21 cellular contexts compared by ENCODE assay signal in genomic region chr22:32672542-32672941, GRCh38.
DNase-seq lines count a peak whose midpoint lies in the region; ATAC-seq lines count a peak whose summit lies in the region.
"Had no signal": no experiment of that assay in that cellular context is flagged by ENCODE, and none has a peak within 500 bp of the region (broad histone marks: within the 10 kb centered on the region; RNA-seq: fewer than 3 reads in every experiment).

No MANE protein-coding gene starts in this region.

- ATAC-seq in stimulated activated naive CD8-positive, alpha-beta T cell treated with anti-CD3 and anti-CD28 coated beads, Interleukin-15, amount 100 ng/mL, for 72 hours: no peak
- ATAC-seq in stimulated activated naive CD8-positive, alpha-beta T cell treated with anti-CD3 and anti-CD28 coated beads, Interleukin-15, Interleukin-2, amounts not matched to agents 100 U/mL and 50 U/mL, for 24 hours: no peak
- no peak for ATAC-seq in HG03097 (IDR thresholded peaks at IDR 0.05; ENCODE audit: low FRiP score, unreplicated experiment)
- ATAC-seq in natural killer cell treated with Interleukin-12 subunit alpha and Interleukin-12 subunit beta and Interleukin-15 and Interleukin-18, amount 100 ng/mL, for 72 hours: no peak
- ATAC-seq: A549 had no signal

- no peak overlapping the region for H2BK15ac ChIP-seq in neuronal stem cell (ENCODE audit: low read length)

- no peak overlapping the region for H2AFZ ChIP-seq in neuronal stem cell (ENCODE audit: low read length)

- no peak overlapping the region for H3K9ac ChIP-seq in neuronal stem cell (ENCODE audit: low read depth, low read length, poor library complexity)

- H3K4ac ChIP-seq in neuronal stem cell (ENCODE audit: low read length): no peak overlapping the region

- no peak overlapping the region for H3K23ac ChIP-seq in neuronal stem cell (ENCODE audit: low read depth, low read length, poor library complexity)

- H4K91ac ChIP-seq in neuronal stem cell (ENCODE audit: low read depth, low read length, poor library complexity): no peak overlapping the region

- no peak overlapping the region for H3K4me3 Mint-ChIP-seq in stimulated activated naive CD8-positive, alpha-beta T cell treated with anti-CD3 and anti-CD28 coated beads, Interleukin-15, amount 100 ng/mL, for 72 hours
- no peak overlapping the region for H3K4me3 Mint-ChIP-seq in natural killer cell treated with Interleukin-12 subunit alpha and Interleukin-12 subunit beta and Interleukin-15 and Interleukin-18, amount 100 ng/mL, for 72 hours
- H3K4me3 Mint-ChIP-seq: CD4-positive, alpha-beta memory T cell; HFFc6 had no signal

- no peak overlapping the region for H2BK120ac ChIP-seq in neuronal stem cell (ENCODE audit: low read depth, low read length)

- H4K8ac ChIP-seq in neuronal stem cell (ENCODE audit: low read depth, low read length): no peak overlapping the region

- DNase-seq in stimulated activated naive CD8-positive, alpha-beta T cell treated with anti-CD3 and anti-CD28 coated beads, Interleukin-15, amount 100 ng/mL, for 72 hours: no peak
- no peak for DNase-seq in stimulated activated naive CD8-positive, alpha-beta T cell treated with anti-CD3 and anti-CD28 coated beads, Interleukin-15, Interleukin-2, amounts not matched to agents 100 U/mL and 50 U/mL, for 24 hours
- peak in 28 of 42 donors; percentile 6 to 73 (median 30) for DNase-seq in head of caudate nucleus
- DNase-seq in neuronal stem cell (ENCODE audit: low spot score): no peak
- DNase-seq in superior temporal gyrus (ENCODE audit: extremely low spot score): peak; percentile 17
- DNase-seq in activated CD8-positive, alpha-beta memory T cell treated with anti-CD3 and anti-CD28 coated beads, Interleukin-2, amount 50 U/mL, for 4 hours: no peak
- DNase-seq in natural killer cell treated with Interleukin-12 subunit alpha and Interleukin-12 subunit beta and Interleukin-15 and Interleukin-18, amount 100 ng/mL, for 72 hours (ENCODE audit: low spot score): no peak
- DNase-seq: 8988T; ACHN; AML-193; Calu3; CD4-positive, alpha-beta memory T cell; COR-L47; DMS53; DMS79 treated with DMSO at 0.1 percent for 48 hours; GF-D8; GOT3; HFFc6 had no signal

- H3K27ac Mint-ChIP-seq in stimulated activated naive CD8-positive, alpha-beta T cell treated with anti-CD3 and anti-CD28 coated beads, Interleukin-15, amount 100 ng/mL, for 72 hours: peak overlapping the region; percentile 42 to 45
- H3K27ac Mint-ChIP-seq in natural killer cell treated with Interleukin-12 subunit alpha and Interleukin-12 subunit beta and Interleukin-15 and Interleukin-18, amount 100 ng/mL, for 72 hours: no peak overlapping the region
- H3K27ac Mint-ChIP-seq: CD4-positive, alpha-beta memory T cell; HFFc6 had no signal

- peak overlapping the region; percentile 64 for H3K14ac ChIP-seq in neuronal stem cell (ENCODE audit: low read length)

- no peaks in the 10 kb centered on the region for H3K4me1 Mint-ChIP-seq in stimulated activated naive CD8-positive, alpha-beta T cell treated with anti-CD3 and anti-CD28 coated beads, Interleukin-15, amount 100 ng/mL, for 72 hours
- no peaks in the 10 kb centered on the region for H3K4me1 Mint-ChIP-seq in natural killer cell treated with Interleukin-12 subunit alpha and Interleukin-12 subunit beta and Interleukin-15 and Interleukin-18, amount 100 ng/mL, for 72 hours (ENCODE audit: low read depth in 2 of 2)
- H3K4me1 Mint-ChIP-seq: CD4-positive, alpha-beta memory T cell had no signal

- no peak overlapping the region for H3K27ac ChIP-seq in neuronal stem cell (replicated peaks; ENCODE audit: low read length)
- H3K27ac ChIP-seq: A549 had no signal

- H3K36me3 Mint-ChIP-seq in natural killer cell treated with Interleukin-12 subunit alpha and Interleukin-12 subunit beta and Interleukin-15 and Interleukin-18, amount 100 ng/mL, for 72 hours: no peaks in the 10 kb centered on the region
- H3K36me3 Mint-ChIP-seq: CD4-positive, alpha-beta memory T cell had no signal

- no peak overlapping the region for H3K4me2 ChIP-seq in neuronal stem cell (ENCODE audit: insufficient read depth, low read length, poor library complexity, severe bottlenecking)
- H3K4me2 ChIP-seq: A549 had no signal

- intact Hi-C loops in head of caudate nucleus (cut with DNase I): no loop called here

- peaks cover 14% of the 10 kb centered on the region for H3K27me3 Mint-ChIP-seq in stimulated activated naive CD8-positive, alpha-beta T cell treated with anti-CD3 and anti-CD28 coated beads, Interleukin-15, amount 100 ng/mL, for 72 hours
- H3K27me3 Mint-ChIP-seq in natural killer cell treated with Interleukin-12 subunit alpha and Interleukin-12 subunit beta and Interleukin-15 and Interleukin-18, amount 100 ng/mL, for 72 hours: peaks cover 13 to 21% of the 10 kb centered on the region in 2 donors

- no peaks in the 10 kb centered on the region for H3K36me3 ChIP-seq in neuronal stem cell (replicated peaks in 1 of 2; ENCODE audit: control insufficient read depth in 2 of 2, insufficient read depth in 2 of 2, low read length in 2 of 2)
- H3K36me3 ChIP-seq: HAP-1 had no signal

- H3K9me3 Mint-ChIP-seq in stimulated activated naive CD8-positive, alpha-beta T cell treated with anti-CD3 and anti-CD28 coated beads, Interleukin-15, amount 100 ng/mL, for 72 hours: no peaks in the 10 kb centered on the region
- no peaks in the 10 kb centered on the region for H3K9me3 Mint-ChIP-seq in natural killer cell treated with Interleukin-12 subunit alpha and Interleukin-12 subunit beta and Interleukin-15 and Interleukin-18, amount 100 ng/mL, for 72 hours
- H3K9me3 Mint-ChIP-seq: CD4-positive, alpha-beta memory T cell; HFFc6 had no signal

- no peak overlapping the region for H2BK12ac ChIP-seq in neuronal stem cell (ENCODE audit: low read length)

- H3K18ac ChIP-seq in neuronal stem cell (ENCODE audit: low read length): no peak overlapping the region

- no peak overlapping the region for H3K4me3 ChIP-seq in neuronal stem cell (ENCODE audit: low read length in 2 of 2)
- H3K4me3 ChIP-seq: A549, HAP-1 had no signal

- H3K79me1 ChIP-seq in neuronal stem cell (ENCODE audit: low read depth, low read length): no peaks in the 10 kb centered on the region

- peak overlapping the region; percentile 40 for H2AK5ac ChIP-seq in neuronal stem cell (ENCODE audit: low read depth, low read length)

- H2BK5ac ChIP-seq in neuronal stem cell (ENCODE audit: low read length): no peak overlapping the region

- peaks cover 0 to 4% (median 0%) of the 10 kb centered on the region in 3 experiments for H3K27me3 ChIP-seq in neuronal stem cell (ENCODE audit: control insufficient read depth in 3 of 3, insufficient read depth in 3 of 3, low read depth in 1 of 3, low read length in 3 of 3)

- no CpG with 5 or more reads among the region's 7 CpGs for WGBS in neuronal stem cell (ENCODE audit: extremely low coverage in 2 of 2, insufficient read length in 2 of 2, insufficient replicate concordance in 1 of 2), 2 donors

- H3K4me1 ChIP-seq in neuronal stem cell (ENCODE audit: control insufficient read depth in 2 of 2, insufficient read depth in 1 of 2, low read depth in 1 of 2, low read length in 2 of 2): peaks cover 0 to 3% of the 10 kb centered on the region in 2 donors
- H3K4me1 ChIP-seq: A549, HAP-1 had no signal

- H3K9me3 ChIP-seq in neuronal stem cell (replicated peaks in 1 of 2; ENCODE audit: control insufficient read depth in 2 of 2, insufficient read depth in 1 of 2, low read depth in 1 of 2, low read length in 2 of 2): peaks cover 0 to 5% of the 10 kb centered on the region in 2 donors
- H3K9me3 ChIP-seq: A549, HAP-1 had no signal

Comparison
In these comparisons a context has a peak if more than half of its experiments do, and no peak if none do; other contexts are left out.
1. DNase-seq: peak in head of caudate nucleus (28 of 42) and superior temporal gyrus (single experiment); none in stimulated activated naive CD8-positive, alpha-beta T cell treated with anti-CD3 and anti-CD28 coated beads, Interleukin-15, amount 100 ng/mL, for 72 hours (0 of 2), stimulated activated naive CD8-positive, alpha-beta T cell treated with anti-CD3 and anti-CD28 coated beads, Interleukin-15, Interleukin-2, amounts not matched to agents 100 U/mL and 50 U/mL, for 24 hours (single experiment), neuronal stem cell (single experiment), activated CD8-positive, alpha-beta memory T cell treated with anti-CD3 and anti-CD28 coated beads, Interleukin-2, amount 50 U/mL, for 4 hours (single experiment) and natural killer cell treated with Interleukin-12 subunit alpha and Interleukin-12 subunit beta and Interleukin-15 and Interleukin-18, amount 100 ng/mL, for 72 hours (single experiment).
2. H3K27ac Mint-ChIP-seq: peak in stimulated activated naive CD8-positive, alpha-beta T cell treated with anti-CD3 and anti-CD28 coated beads, Interleukin-15, amount 100 ng/mL, for 72 hours (2 of 2); none in natural killer cell treated with Interleukin-12 subunit alpha and Interleukin-12 subunit beta and Interleukin-15 and Interleukin-18, amount 100 ng/mL, for 72 hours (0 of 2).